In genomic region chr5:19790811-19791466, GRCh38 we compare ENCODE assay signal across 16 cellular contexts.
"Had no signal": no experiment of that assay in that cellular context is flagged by ENCODE, and none has a peak within 500 bp of the region (broad histone marks: within the 10 kb centered on the region; RNA-seq: fewer than 3 reads in every experiment).

No MANE protein-coding gene starts in this region.

- H3K4me1 ChIP-seq: lower lobe of right lung, sigmoid colon, thyroid gland had no signal

- H2AFZ ChIP-seq: hepatocyte had no signal

- H3K9me3 Mint-ChIP-seq: activated CD4-positive, alpha-beta T cell treated with anti-CD3 and anti-CD28 coated beads, Interleukin-2, amount 10 ng/mL, durations not matched to agents 7 days and 5 days had no signal

- H3K4me3 ChIP-seq: coronary artery, hepatocyte, lower lobe of right lung, sigmoid colon, thyroid gland had no signal

- H3K36me3 ChIP-seq: brain microvascular endothelial cell, lower lobe of right lung, sigmoid colon, thyroid gland had no signal

- H3K27me3 ChIP-seq: brain microvascular endothelial cell, hepatocyte, sigmoid colon, thyroid gland had no signal

- H3K4me2 ChIP-seq: hepatocyte had no signal

- H3K36me3 Mint-ChIP-seq: natural killer cell treated with Interleukin-12 subunit alpha and Interleukin-12 subunit beta and Interleukin-15 and Interleukin-18, amount 100 ng/mL, for 72 hours; stimulated activated memory B cell treated with anti-CD40 and anti-IgM and Interleukin-4, amounts not matched to agents 10 μg/mL and 1 μg/mL and 100 μg/mL, for 72 hours had no signal

- H3K27ac Mint-ChIP-seq: activated CD4-positive, alpha-beta T cell treated with anti-CD3 and anti-CD28 coated beads, Interleukin-2, amount 10 ng/mL, durations not matched to agents 7 days and 5 days; activated naive CD4-positive, alpha-beta T cell treated with anti-CD3 and anti-CD28 coated beads for 36 hours; natural killer cell treated with Interleukin-12 subunit alpha and Interleukin-12 subunit beta and Interleukin-15 and Interleukin-18, amount 100 ng/mL, for 72 hours; stimulated activated memory B cell treated with anti-CD40 and anti-IgM and Interleukin-4, amounts not matched to agents 10 μg/mL and 1 μg/mL and 100 μg/mL, for 72 hours had no signal

- H3K4me1 Mint-ChIP-seq: activated CD4-positive, alpha-beta T cell treated with anti-CD3 and anti-CD28 coated beads, Interleukin-2, amount 10 ng/mL, durations not matched to agents 7 days and 5 days; stimulated activated memory B cell treated with anti-CD40 and anti-IgM and Interleukin-4, amounts not matched to agents 10 μg/mL and 1 μg/mL and 100 μg/mL, for 72 hours had no signal

- H3K4me3 Mint-ChIP-seq: activated CD4-positive, alpha-beta T cell treated with anti-CD3 and anti-CD28 coated beads, Interleukin-2, amount 10 ng/mL, durations not matched to agents 7 days and 5 days; activated naive CD4-positive, alpha-beta T cell treated with anti-CD3 and anti-CD28 coated beads for 36 hours; activated T-cell treated with anti-CD3 and anti-CD28 coated beads, Interleukin-2, amount 50 U/mL, for 4 hours; natural killer cell treated with Interleukin-12 subunit alpha and Interleukin-12 subunit beta and Interleukin-15 and Interleukin-18, amount 100 ng/mL, for 72 hours; stimulated activated memory B cell treated with anti-CD40 and anti-IgM and Interleukin-4, amounts not matched to agents 10 μg/mL and 1 μg/mL and 100 μg/mL, for 72 hours had no signal

- H3K27me3 Mint-ChIP-seq: activated CD4-positive, alpha-beta T cell treated with anti-CD3 and anti-CD28 coated beads, Interleukin-2, amount 10 ng/mL, durations not matched to agents 7 days and 5 days; natural killer cell treated with Interleukin-12 subunit alpha and Interleukin-12 subunit beta and Interleukin-15 and Interleukin-18, amount 100 ng/mL, for 72 hours; stimulated activated memory B cell treated with anti-CD40 and anti-IgM and Interleukin-4, amounts not matched to agents 10 μg/mL and 1 μg/mL and 100 μg/mL, for 72 hours had no signal

- H3K9me3 ChIP-seq: lower lobe of right lung, sigmoid colon, thyroid gland had no signal

- H3K79me2 ChIP-seq: hepatocyte had no signal

- H3K27ac ChIP-seq: brain microvascular endothelial cell, coronary artery, hepatocyte, lower lobe of right lung, sigmoid colon, thyroid gland had no signal

- DNase-seq: activated CD4-positive, alpha-beta T cell treated with anti-CD3 and anti-CD28 coated beads, Interleukin-2, amount 10 ng/mL, durations not matched to agents 7 days and 5 days; activated CD8-positive, alpha-beta memory T cell treated with anti-CD3 and anti-CD28 coated beads, Interleukin-2, amount 50 U/mL, for 4 hours; activated naive CD4-positive, alpha-beta T cell treated with anti-CD3 and anti-CD28 coated beads for 36 hours; activated T-cell treated with anti-CD3 and anti-CD28 coated beads, Interleukin-2, amount 50 U/mL, for 4 hours; aorta; brain microvascular endothelial cell; effector CD4-positive, alpha-beta T cell; lower lobe of right lung; sigmoid colon; stimulated activated CD4-positive, alpha-beta T cell treated with anti-CD3 and anti-CD28 coated beads, Interleukin-4, amount 100 ng/mL, for 24 hours; T1000; thyroid gland had no signal
